Comparison of ENCODE assay signal across 8 cellular contexts in genomic region chr4:76250962-76251361, GRCh38. TPM values are rescaled to one million over a fixed set of nuclear protein-coding genes. Genes with fewer than 3 reads are reported as not detected.
DNase-seq lines count a peak whose midpoint lies in the region; ATAC-seq and TF ChIP-seq lines count a peak whose summit lies in the region.

No MANE protein-coding gene starts in this region.

- 19% methylated on average over 6 of the region's 6 CpGs for WGBS in esophagus muscularis mucosa

- H3K9me3 Mint-ChIP-seq in CD8-positive, alpha-beta T cell = no peaks in the 10 kb centered on the region
- no peaks in the 10 kb centered on the region for H3K9me3 Mint-ChIP-seq in neural crest cell

- no peak overlapping the region for H3K27ac ChIP-seq in CD8-positive, alpha-beta T cell (ENCODE audit: low read depth, low read length)
- peak overlapping the region in 1 of 4 donors; percentile 53 for H3K27ac ChIP-seq in esophagus muscularis mucosa (replicated peaks in 1 of 4)

- peaks cover 7% of the 10 kb centered on the region for H3K4me1 Mint-ChIP-seq in CD8-positive, alpha-beta T cell (ENCODE audit: low read depth)
- H3K4me1 Mint-ChIP-seq in neural crest cell = peaks cover 7% of the 10 kb centered on the region

- intact Hi-C loops in CD8-positive, alpha-beta T cell (cut with DNase I, micrococcal nuclease) = no loop called here
- intact Hi-C loops in esophagus muscularis mucosa (cut with DNase I) = loop anchor here (5.0 kb wide), 1 partner anchor 56 kb away; the partner anchor contains the start of gene STBD1

- DNase-seq in CD8-positive, alpha-beta T cell = no peak
- DNase-seq in NT2/D1 (ENCODE audit: low read depth, low spot score) = no peak
- no peak for DNase-seq in esophagus muscularis mucosa (ENCODE audit: extremely low spot score)
- no peak for DNase-seq in neural crest cell (ENCODE audit: low read depth, low spot score)
- DNase-seq in cerebellar nuclear complex (lab: John Stamatoyannopoulos, UW) = no peak
- no peak for DNase-seq in NCI-H1694 treated with DMSO at 0.1 percent for 48 hours (lab: John Stamatoyannopoulos, UW)
- no peak for DNase-seq in activated CD4-positive, CD25-positive, alpha-beta regulatory T cell (lab: John Stamatoyannopoulos, UW)
- no peak for DNase-seq in COLO668 (lab: John Stamatoyannopoulos, UW; ENCODE audit: unreplicated experiment)

- CTCF ChIA-PET in CD8-positive, alpha-beta T cell (lab: Charles Lee) = interaction anchor here (0.6 to 6.5 kb wide), 5 partner anchors 9 to 218 kb away, joined by 3 to 30 read pairs (median 3); no protein-coding TSS in a partner anchor

- H3K27ac Mint-ChIP-seq in CD8-positive, alpha-beta T cell = no peak overlapping the region
- H3K27ac Mint-ChIP-seq in neural crest cell (ENCODE audit: unreplicated experiment) = no peak overlapping the region

- no peaks in the 10 kb centered on the region for H3K9me3 ChIP-seq in CD8-positive, alpha-beta T cell (ENCODE audit: low read length)
- H3K9me3 ChIP-seq in NT2/D1 (ENCODE audit: insufficient read depth, low read length) = no peaks in the 10 kb centered on the region
- H3K9me3 ChIP-seq in esophagus muscularis mucosa = no peaks in the 10 kb centered on the region

- H3K4me1 ChIP-seq in CD8-positive, alpha-beta T cell (ENCODE audit: insufficient read depth, low read length) = peaks cover 6% of the 10 kb centered on the region
- H3K4me1 ChIP-seq in NT2/D1 (ENCODE audit: insufficient read depth, insufficient read length) (no peaks in the 10 kb centered on the region), esophagus muscularis mucosa (peaks cover 3 to 17% (median 15%) of the 10 kb centered on the region in 4 donors)

- POLR2A ChIA-PET in CD8-positive, alpha-beta T cell (lab: Charles Lee) = no interaction called here

- H3K36me3 ChIP-seq in CD8-positive, alpha-beta T cell (ENCODE audit: insufficient read depth, low read length) = no peaks in the 10 kb centered on the region
- H3K36me3 ChIP-seq in NT2/D1 (ENCODE audit: insufficient read depth, insufficient read length, low read length) (no peaks in the 10 kb centered on the region), esophagus muscularis mucosa (no peaks in the 10 kb centered on the region)

- TF ChIP-seq CTCF in CD8-positive, alpha-beta T cell (IDR thresholded peaks at IDR 0.05) = no peak
- TF ChIP-seq CTCF in esophagus muscularis mucosa (IDR thresholded peaks at IDR 0.05) = no peak
- no peak for TF ChIP-seq CTCF in neural crest cell (conservative IDR thresholded peaks at IDR 0.05)

- no peak overlapping the region for H3K9ac ChIP-seq in NT2/D1 (ENCODE audit: insufficient read length, low read depth)

- TF ChIP-seq POLR2A in esophagus muscularis mucosa (IDR thresholded peaks at IDR 0.05; ENCODE audit: low read depth) = no peak

- H3K27me3 ChIP-seq in CD8-positive, alpha-beta T cell (ENCODE audit: insufficient read depth, low read length) = peaks cover 21% of the 10 kb centered on the region
- H3K27me3 ChIP-seq in NT2/D1 (ENCODE audit: insufficient read depth, insufficient read length) = peaks cover 22% of the 10 kb centered on the region
- H3K27me3 ChIP-seq in esophagus muscularis mucosa = no peaks in the 10 kb centered on the region

- TF ChIP-seq EP300 in esophagus muscularis mucosa (IDR thresholded peaks at IDR 0.05) = no peak

- no peak for ATAC-seq in CD8-positive, alpha-beta T cell

- no peaks in the 10 kb centered on the region for H3K36me3 Mint-ChIP-seq in CD8-positive, alpha-beta T cell
- no peaks in the 10 kb centered on the region for H3K36me3 Mint-ChIP-seq in neural crest cell (ENCODE audit: low read depth)

- peaks cover 56% of the 10 kb centered on the region for H3K27me3 Mint-ChIP-seq in CD8-positive, alpha-beta T cell (ENCODE audit: low read depth)
- peaks cover 76% of the 10 kb centered on the region for H3K27me3 Mint-ChIP-seq in neural crest cell (ENCODE audit: low read depth)

- H3K4me3 Mint-ChIP-seq in CD8-positive, alpha-beta T cell = peak overlapping the region; percentile 80
- H3K4me3 Mint-ChIP-seq in neural crest cell = peak overlapping the region; percentile 84

- peak overlapping the region; percentile 57 for H3K4me3 ChIP-seq in CD8-positive, alpha-beta T cell (ENCODE audit: low read depth, low read length)
- peak overlapping the region; percentile 36 for H3K4me3 ChIP-seq in NT2/D1 (ENCODE audit: insufficient read length, low read depth)
- H3K4me3 ChIP-seq in esophagus muscularis mucosa = peak overlapping the region; percentile 67 to 77 (median 70)

RNA-seq across cellular contexts. Expression of gene FAM47E, which starts 0.6 kb away (rescaled TPM):
- under 1 TPM; 0.19 to 0.44 TPM for total RNA-seq in CD8-positive, alpha-beta T cell
- total RNA-seq in esophagus muscularis mucosa = 1 to 10 TPM; 2.0 to 2.2 (median 2.1) TPM
- 1.4 and 1.6 TPM in 2 replicates for total RNA-seq in neural crest cell

RNA-seq across cellular contexts. Expression of gene SCARB2, which starts 37.3 kb away (rescaled TPM):
- 10 to 100 TPM; 33.3 to 34.4 TPM for total RNA-seq in CD8-positive, alpha-beta T cell
- 100 to 1,000 TPM in 2 of 4 donors, 10 to 100 TPM in 2; 89.3 to 118 (median 106) TPM for total RNA-seq in esophagus muscularis mucosa
- total RNA-seq in neural crest cell = 60.0 and 60.8 TPM in 2 replicates

RNA-seq across cellular contexts. Expression of gene STBD1, which starts 55.6 kb away (rescaled TPM):
- total RNA-seq in CD8-positive, alpha-beta T cell = not detected
- total RNA-seq in esophagus muscularis mucosa (10 to 100 TPM; 14.8 to 30.2 (median 17.7) TPM), neural crest cell (0.47 and 0.57 TPM in 2 replicates)

Comparison
In these comparisons a context has a peak if more than half of its experiments do, and no peak if none do; other contexts are left out.
1. RNA of gene STBD1, which starts 55.6 kb away (total RNA-seq): 14.8 to 30.2 TPM in esophagus muscularis mucosa; 0.47 to 0.57 TPM in neural crest cell and not detected in CD8-positive, alpha-beta T cell; every median in the first group is over 10 times any median in the second.
2. Peak in every context shown above with its lines, with median percentiles within 50 percentile points of each other: H3K4me3 ChIP-seq.